4 cellular contexts compared by ENCODE assay signal in the genomic region with DNA sequence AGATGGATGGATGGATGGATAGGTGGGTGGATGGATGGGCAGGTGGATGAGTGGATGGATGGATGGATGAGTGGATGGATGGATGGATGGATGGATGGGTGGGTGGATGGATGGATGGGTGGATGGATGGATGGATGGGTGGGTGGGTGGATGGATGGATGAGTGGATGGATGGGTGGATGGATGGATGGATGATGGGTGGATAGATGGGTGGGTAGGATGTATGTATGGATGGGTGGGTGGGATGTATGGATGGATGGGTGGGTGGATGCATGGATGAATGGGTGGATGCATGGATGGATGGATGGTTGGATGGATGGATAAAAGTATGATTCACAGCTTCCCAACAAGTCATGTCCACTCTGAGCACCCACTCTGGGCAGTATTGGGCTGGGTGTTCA. TPM values are rescaled to one million over a fixed set of nuclear protein-coding genes. Genes with fewer than 3 reads are reported as not detected.
"Had no signal": no experiment of that assay in that cellular context is flagged by ENCODE, and none has a peak within 500 bp of the region (broad histone marks: within the 10 kb centered on the region; RNA-seq: fewer than 3 reads in every experiment).

No MANE protein-coding gene starts in this region.

RNA-seq across cellular contexts. Expression of a gene that starts 5.2 kb away (rescaled TPM):
- total RNA-seq: GM23248, H4 had no signal
- polyA plus RNA-seq: GM23248 had no signal

RNA-seq across cellular contexts. Expression of a gene that starts 29.7 kb away (rescaled TPM):
- total RNA-seq: GM23248, H7, HFFc6 had no signal
- polyA plus RNA-seq: GM23248 had no signal
